ENCODE assay signal across 9 cellular contexts in genomic region chr1:46180082-46180616, GRCh38. TPM values are rescaled to one million over a fixed set of nuclear protein-coding genes. Genes with fewer than 3 reads are reported as not detected.
DNase-seq lines count a peak whose midpoint lies in the region; ATAC-seq and TF ChIP-seq lines count a peak whose summit lies in the region.
"Had no signal": no experiment of that assay in that cellular context is flagged by ENCODE, and none has a peak within 500 bp of the region (broad histone marks: within the 10 kb centered on the region; RNA-seq: fewer than 3 reads in every experiment).

No MANE protein-coding gene starts in this region.

- WGBS in psoas muscle, 3 donors: 64 to 69% (median 68%) methylated on average over 12 of the region's 12 CpGs
- WGBS in adrenal gland, 4 donors: 53 to 62% (median 59%) methylated on average over 8 to 12 of the region's 12 CpGs

- TF ChIP-seq POLR2A in adrenal gland (IDR thresholded peaks at IDR 0.05): no peak

- H3K27ac ChIP-seq in psoas muscle: no peak overlapping the region
- no peak overlapping the region for H3K27ac ChIP-seq in adrenal gland

- H3K36me3 ChIP-seq in mucosa of stomach (ENCODE audit: control insufficient read depth, insufficient read depth, low read length) (peaks cover 17% of the 10 kb centered on the region), psoas muscle (ENCODE audit: insufficient read depth in 1 of 2, low read depth in 1 of 2) (no peaks in the 10 kb centered on the region), adrenal gland (replicated peaks in 1 of 2) (no peaks in the 10 kb centered on the region)

- CTCF ChIA-PET in HEK293T (lab: Yijun Ruan, JAX): interaction anchor here (2.0 to 4.9 kb wide), 2 partner anchors 44 to 144 kb away, joined by 14 to 36 read pairs; no protein-coding TSS in a partner anchor

- no peak overlapping the region for H3K4me3 Mint-ChIP-seq in chondrocyte (ENCODE audit: unreplicated experiment)

- TF ChIP-seq CTCF in GM12865 (IDR thresholded peaks at IDR 0.05; ENCODE audit: insufficient read depth, low read depth, low read length, missing control alignments) (peak; percentile 28), astrocyte of the spinal cord (IDR thresholded peaks at IDR 0.05; ENCODE audit: low read depth, low read length) (no peak), chondrocyte (IDR thresholded peaks at IDR 0.05) (no peak), psoas muscle (IDR thresholded peaks at IDR 0.05) (no peak), adrenal gland (IDR thresholded peaks at IDR 0.05) (no peak)

- in situ Hi-C loops in astrocyte of the spinal cord (cut with HindIII; ENCODE audit: low sequenced_read_pairs): no loop called here

- POLR2A ChIA-PET in HEK293T (lab: Yijun Ruan, JAX): no interaction called here

- H3K9ac ChIP-seq in mucosa of stomach (ENCODE audit: low read length): peak overlapping the region; percentile 93

- no peak for ATAC-seq in psoas muscle

- intact Hi-C loops in psoas muscle (cut with DNase I) (no loop called here), adrenal gland (cut with DNase I) (loop anchor here in 1 of 2 donors (2.0 kb wide), 1 partner anchor 143 kb away; no protein-coding TSS in a partner anchor)

- H3K4me3 ChIP-seq in GM12865 (ENCODE audit: low read depth, low read length): no peak overlapping the region
- H3K4me3 ChIP-seq in astrocyte of the spinal cord (ENCODE audit: low read depth, low read length): no peak overlapping the region
- H3K4me3 ChIP-seq in mucosa of stomach (ENCODE audit: low read length): peak overlapping the region; percentile 74
- H3K4me3 ChIP-seq in psoas muscle: no peak overlapping the region
- H3K4me3 ChIP-seq in adrenal gland: no peak overlapping the region

- H3K4me1 ChIP-seq in mucosa of stomach (ENCODE audit: control insufficient read depth, insufficient read depth, low read length) (peaks cover 24% of the 10 kb centered on the region), psoas muscle (peaks cover 28% of the 10 kb centered on the region), adrenal gland (replicated peaks in 1 of 2) (peaks cover 9 to 24% of the 10 kb centered on the region in 2 donors)

- H3K9me3 ChIP-seq in mucosa of stomach (ENCODE audit: control insufficient read depth, low read length) (no peaks in the 10 kb centered on the region), psoas muscle (no peaks in the 10 kb centered on the region), adrenal gland (replicated peaks in 1 of 3) (no peaks in the 10 kb centered on the region)

- H3K27ac Mint-ChIP-seq in chondrocyte (ENCODE audit: unreplicated experiment): no peak overlapping the region

- DNase-seq in GM12865 (ENCODE audit: low read depth) (peak; percentile 50), NCI-H1694 (lab: John Stamatoyannopoulos, UW) (peak; percentile 79), astrocyte of the spinal cord (ENCODE audit: low read depth, low spot score) (peak; percentile 11), HEK293T (ENCODE audit: extremely low spot score) (no peak), chondrocyte (ENCODE audit: low spot score) (no peak), psoas muscle (no peak), adrenal gland (no peak)

- H3K9me3 Mint-ChIP-seq in chondrocyte (ENCODE audit: low read depth): no peaks in the 10 kb centered on the region

- H3K27me3 Mint-ChIP-seq in chondrocyte (ENCODE audit: low read depth): no peaks in the 10 kb centered on the region

- no peaks in the 10 kb centered on the region for H3K36me3 Mint-ChIP-seq in chondrocyte (ENCODE audit: low read depth)

- H3K4me1 Mint-ChIP-seq in chondrocyte (ENCODE audit: low read depth): peaks cover 36% of the 10 kb centered on the region

- H3K27me3 ChIP-seq in mucosa of stomach (ENCODE audit: control insufficient read depth, insufficient read depth, low read length) (no peaks in the 10 kb centered on the region), psoas muscle (ENCODE audit: insufficient read depth in 3 of 3, low read length in 2 of 3) (no peaks in the 10 kb centered on the region), adrenal gland (no peaks in the 10 kb centered on the region)

TF ChIP-seq in HEK293T, 16 proteins besides CTCF, POLR2A, EP300 and RAD21:
- TF ChIP-seq HDGF (IDR thresholded peaks at IDR 0.05; ENCODE audit: borderline replicate concordance): no peak
- no peak for TF ChIP-seq SUZ12 (IDR thresholded peaks at IDR 0.05)
- TF ChIP-seq CTBP1 (IDR thresholded peaks at IDR 0.05; ENCODE audit: borderline replicate concordance): no peak
- no peak for TF ChIP-seq L3MBTL2 (conservative IDR thresholded peaks at IDR 0.05)
- TF ChIP-seq SP1 (IDR thresholded peaks at IDR 0.05): no peak
- TF ChIP-seq FOXK2 (IDR thresholded peaks at IDR 0.05): no peak
- no peak for TF ChIP-seq BHLHE40 (IDR thresholded peaks at IDR 0.05; ENCODE audit: borderline replicate concordance)
- no peak for TF ChIP-seq ARNT (IDR thresholded peaks at IDR 0.05)
- no peak for TF ChIP-seq ELF4 (IDR thresholded peaks at IDR 0.05)
- TF ChIP-seq, protein P1, sequence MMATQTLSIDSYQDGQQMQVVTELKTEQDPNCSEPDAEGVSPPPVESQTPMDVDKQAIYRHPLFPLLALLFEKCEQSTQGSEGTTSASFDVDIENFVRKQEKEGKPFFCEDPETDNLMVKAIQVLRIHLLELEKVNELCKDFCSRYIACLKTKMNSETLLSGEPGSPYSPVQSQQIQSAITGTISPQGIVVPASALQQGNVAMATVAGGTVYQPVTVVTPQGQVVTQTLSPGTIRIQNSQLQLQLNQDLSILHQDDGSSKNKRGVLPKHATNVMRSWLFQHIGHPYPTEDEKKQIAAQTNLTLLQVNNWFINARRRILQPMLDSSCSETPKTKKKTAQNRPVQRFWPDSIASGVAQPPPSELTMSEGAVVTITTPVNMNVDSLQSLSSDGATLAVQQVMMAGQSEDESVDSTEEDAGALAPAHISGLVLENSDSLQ (IDR thresholded peaks at IDR 0.05): no peak
- TF ChIP-seq LEF1 (IDR thresholded peaks at IDR 0.05; ENCODE audit: borderline replicate concordance): no peak
- TF ChIP-seq TARDBP (IDR thresholded peaks at IDR 0.05): no peak
- no peak for TF ChIP-seq NFRKB (IDR thresholded peaks at IDR 0.05)
- TF ChIP-seq ZNF384 (IDR thresholded peaks at IDR 0.05): no peak
- TF ChIP-seq FOXM1 (IDR thresholded peaks at IDR 0.05; ENCODE audit: borderline replicate concordance): no peak
- no peak for TF ChIP-seq FOXA1 (IDR thresholded peaks at IDR 0.05)

RNA-seq across cellular contexts. Expression of gene P3R3URF, which starts 3.9 kb away (rescaled TPM):
- total RNA-seq in chondrocyte (not detected in 3 replicates), psoas muscle (not detected), adrenal gland (not detected)
- polyA plus RNA-seq in psoas muscle (not detected), adrenal gland (not detected)
- total RNA-seq: mononuclear cell had no signal

RNA-seq across cellular contexts. Expression of gene TSPAN1, which starts 5.3 kb away (rescaled TPM):
- total RNA-seq in chondrocyte (1.4 to 2.1 TPM (median 1.6 TPM) in 3 replicates), psoas muscle (1 to 10 TPM; 1.2 to 5.0 (median 3.0) TPM), adrenal gland (10 to 100 TPM in 5 of 8 donors, 1 to 10 TPM in 3; 3.2 to 44.6 (median 12.3) TPM)
- polyA plus RNA-seq in psoas muscle (10 to 100 TPM in 1 of 3 donors, 1 to 10 TPM in 2; 4.0 to 14.7 (median 4.5) TPM), adrenal gland (1 to 10 TPM; 4.7 to 8.2 (median 6.5) TPM)
- total RNA-seq: mononuclear cell had no signal

RNA-seq across cellular contexts. Expression of gene POMGNT1, which starts 18.1 kb away (rescaled TPM):
- total RNA-seq in chondrocyte (84.9 to 104 TPM (median 89.1 TPM) in 3 replicates), psoas muscle (100 to 1,000 TPM in 1 of 4 donors, 10 to 100 TPM in 3; 73.5 to 100 (median 87.6) TPM), adrenal gland (100 to 1,000 TPM in 2 of 8 donors, 10 to 100 TPM in 6; 44.6 to 126 (median 81.9) TPM)
- polyA plus RNA-seq in psoas muscle (10 to 100 TPM; 63.1 to 89.5 (median 81.1) TPM), adrenal gland (100 to 1,000 TPM in 2 of 3 donors, 10 to 100 TPM in 1; 73.0 to 149 (median 101) TPM)

RNA-seq across cellular contexts. Expression of gene LURAP1, which starts 23.0 kb away (rescaled TPM):
- 3.8 to 4.1 TPM (median 4.0 TPM) in 3 replicates for total RNA-seq in chondrocyte
- total RNA-seq in psoas muscle: under 1 TPM; 0.29 to 0.77 (median 0.64) TPM
- 1 to 10 TPM in 1 of 3 donors, under 1 TPM in 2; 0.25 to 1.6 (median 0.28) TPM for polyA plus RNA-seq in psoas muscle
- total RNA-seq in adrenal gland: 10 to 100 TPM in 1 of 8 donors, 1 to 10 TPM in 7; 6.2 to 10.0 (median 9.0) TPM
- polyA plus RNA-seq in adrenal gland: 1 to 10 TPM; 3.3 to 7.4 (median 5.0) TPM

RNA-seq across cellular contexts. Expression of gene PIK3R3, which starts 47.7 kb away (rescaled TPM):
- 21.1 to 36.3 TPM (median 23.4 TPM) in 3 replicates for total RNA-seq in chondrocyte
- total RNA-seq in psoas muscle: 10 to 100 TPM; 17.3 to 24.2 (median 21.2) TPM
- 10 to 100 TPM in 2 of 3 donors, 1 to 10 TPM in 1; 6.7 to 17.4 (median 16.7) TPM for polyA plus RNA-seq in psoas muscle
- 10 to 100 TPM; 17.2 to 47.3 (median 22.8) TPM for total RNA-seq in adrenal gland
- 10 to 100 TPM; 11.1 to 25.4 (median 16.7) TPM for polyA plus RNA-seq in adrenal gland

Comparison
In these comparisons a context has a peak if more than half of its experiments do, and no peak if none do; other contexts are left out.
1. DNase-seq: peak in GM12865 (single experiment), NCI-H1694 (single experiment) and astrocyte of the spinal cord (single experiment); none in HEK293T (single experiment), chondrocyte (single experiment), psoas muscle (0 of 2) and adrenal gland (0 of 7).